27 cellular contexts compared by ENCODE assay signal in the genomic region with DNA sequence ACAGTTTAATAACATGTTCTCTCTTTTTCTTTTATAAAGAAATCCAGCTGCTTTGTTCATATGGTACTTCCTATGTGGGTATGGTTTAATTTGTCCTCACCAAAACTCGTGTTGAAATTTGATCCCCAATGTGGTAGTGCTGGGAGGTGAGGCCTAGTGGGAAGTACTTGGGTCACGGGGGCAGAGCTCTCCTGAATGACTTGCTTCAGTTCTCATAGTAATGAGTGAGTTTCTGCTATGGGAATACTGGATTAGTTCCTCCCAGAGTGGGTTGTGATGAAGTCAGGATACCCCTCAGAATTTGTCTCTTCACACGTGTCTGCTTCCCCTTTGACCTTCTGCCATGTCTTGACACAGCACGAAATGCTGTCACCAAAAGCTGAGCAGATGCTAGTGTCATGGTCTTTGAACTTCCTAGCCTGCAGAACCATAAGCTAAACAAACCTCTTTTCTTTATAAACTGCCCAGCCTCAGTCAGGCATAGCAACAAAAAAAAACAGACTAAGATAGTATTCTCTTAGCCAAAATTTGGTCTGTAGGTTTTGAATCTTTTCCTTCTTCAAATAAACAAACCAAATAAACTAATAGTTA.
A peak's percentile ranks its signal among the peaks of the same experiment; 100 is the strongest.
DNase-seq lines count a peak whose midpoint lies in the region; ATAC-seq, FAIRE-seq and TF ChIP-seq lines count a peak whose summit lies in the region.
"Had no signal": no experiment of that assay in that cellular context is flagged by ENCODE, and none has a peak within 500 bp of the region (broad histone marks: within the 10 kb centered on the region; RNA-seq: fewer than 3 reads in every experiment).

No MANE protein-coding gene starts in this region.

- intact Hi-C loops in kidney (cut with DNase I) = no loop called here

- H3K9me3 ChIP-seq in neuronal stem cell (replicated peaks in 1 of 2; ENCODE audit: control insufficient read depth in 2 of 2, insufficient read depth in 1 of 2, low read depth in 1 of 2, low read length in 2 of 2) (no peaks in the 10 kb centered on the region), kidney (ENCODE audit: control insufficient read depth in 1 of 2, low read length in 2 of 2) (no peaks in the 10 kb centered on the region)
- H3K9me3 ChIP-seq: pancreas, upper lobe of right lung had no signal

- no peak overlapping the region for H2AK5ac ChIP-seq in neuronal stem cell (ENCODE audit: low read depth, low read length)

- H3K9ac ChIP-seq in neuronal stem cell (ENCODE audit: low read depth, low read length, poor library complexity) (no peak overlapping the region), kidney (ENCODE audit: low read length in 2 of 2) (no peak overlapping the region)

- H3K36me3 ChIP-seq in neuronal stem cell (replicated peaks in 1 of 2; ENCODE audit: control insufficient read depth in 2 of 2, insufficient read depth in 2 of 2, low read length in 2 of 2) (no peaks in the 10 kb centered on the region), kidney (ENCODE audit: control insufficient read depth in 1 of 2, insufficient read depth in 2 of 2, low read length in 2 of 2) (no peaks in the 10 kb centered on the region)
- H3K36me3 ChIP-seq: pancreas, upper lobe of right lung had no signal

- H2BK12ac ChIP-seq in neuronal stem cell (ENCODE audit: low read length) = no peak overlapping the region

- H4K91ac ChIP-seq in neuronal stem cell (ENCODE audit: low read depth, low read length, poor library complexity) = no peak overlapping the region

- no peak overlapping the region for H2BK15ac ChIP-seq in neuronal stem cell (ENCODE audit: low read length)

- H3K4me3 Mint-ChIP-seq in WTC11 = peak overlapping the region; percentile 36
- H3K4me3 Mint-ChIP-seq: activated CD4-positive, alpha-beta T cell treated with anti-CD3 and anti-CD28 coated beads, Interleukin-2, amount 10 ng/mL, durations not matched to agents 24 days and 14 days; brain; CD8-positive, alpha-beta T cell; naive thymus-derived CD8-positive, alpha-beta T cell had no signal

- H3K4me1 Mint-ChIP-seq in WTC11 = peaks cover 50% of the 10 kb centered on the region
- H3K4me1 Mint-ChIP-seq: activated CD4-positive, alpha-beta T cell treated with anti-CD3 and anti-CD28 coated beads, Interleukin-2, amount 10 ng/mL, durations not matched to agents 24 days and 14 days; naive thymus-derived CD8-positive, alpha-beta T cell had no signal

- no peaks in the 10 kb centered on the region for H3K27me3 Mint-ChIP-seq in WTC11 (ENCODE audit: low read depth)
- H3K27me3 Mint-ChIP-seq: activated CD4-positive, alpha-beta T cell treated with anti-CD3 and anti-CD28 coated beads, Interleukin-2, amount 10 ng/mL, durations not matched to agents 24 days and 14 days had no signal

- peak overlapping the region; percentile 95 for H3K27ac Mint-ChIP-seq in WTC11
- H3K27ac Mint-ChIP-seq: activated CD4-positive, alpha-beta T cell treated with anti-CD3 and anti-CD28 coated beads, Interleukin-2, amount 10 ng/mL, durations not matched to agents 24 days and 14 days; CD8-positive, alpha-beta T cell; naive thymus-derived CD8-positive, alpha-beta T cell had no signal

- TF ChIP-seq CTCF in WTC11 (IDR thresholded peaks at IDR 0.05) (no peak), kidney (IDR thresholded peaks at IDR 0.05; ENCODE audit: borderline replicate concordance, extremely low read depth, insufficient read depth) (no peak)

- peak overlapping the region; percentile 85 for H3K18ac ChIP-seq in neuronal stem cell (ENCODE audit: low read length)

- POLR2A ChIA-PET in WTC11 (lab: Charles Lee) = interaction anchor here (0.6 to 1.9 kb wide), 3 partner anchors 9 to 88 kb away, joined by 3 to 7 read pairs (median 5); a partner anchor contains a TSS

- H2AFZ ChIP-seq in neuronal stem cell (ENCODE audit: low read length) = no peak overlapping the region

- WGBS in neuronal stem cell (ENCODE audit: extremely low coverage in 2 of 2, insufficient read length in 2 of 2, insufficient replicate concordance in 1 of 2), 2 donors = no CpG with 5 or more reads among the region's 4 CpGs

- H2BK120ac ChIP-seq in neuronal stem cell (ENCODE audit: low read depth, low read length) = no peak overlapping the region

- peaks cover 28% of the 10 kb centered on the region for H3K36me3 Mint-ChIP-seq in WTC11
- H3K36me3 Mint-ChIP-seq: brain; CD8-positive, alpha-beta T cell; naive thymus-derived CD8-positive, alpha-beta T cell had no signal

- FAIRE-seq in kidney (lab: Jason Lieb, UNC) = no peak
- FAIRE-seq: A204.1, GM12891, pancreas had no signal

- H4K8ac ChIP-seq in neuronal stem cell (ENCODE audit: low read depth, low read length) = no peak overlapping the region

- ATAC-seq in WTC11 (peak; percentile 98), HG02798 (IDR thresholded peaks at IDR 0.05; ENCODE audit: poor library complexity, unreplicated experiment) (no peak)
- ATAC-seq: CD8-positive, alpha-beta T cell; left colon; naive thymus-derived CD8-positive, alpha-beta T cell; pancreas; upper lobe of right lung had no signal

- H2BK5ac ChIP-seq in neuronal stem cell (ENCODE audit: low read length) = no peak overlapping the region

- peaks cover 2 to 13% of the 10 kb centered on the region in 2 donors for H3K4me1 ChIP-seq in neuronal stem cell (ENCODE audit: control insufficient read depth in 2 of 2, insufficient read depth in 1 of 2, low read depth in 1 of 2, low read length in 2 of 2)
- no peaks in the 10 kb centered on the region for H3K4me1 ChIP-seq in kidney (ENCODE audit: control insufficient read depth in 1 of 2, insufficient read depth in 1 of 2, low read depth in 1 of 2, low read length in 2 of 2)
- H3K4me1 ChIP-seq: pancreas, upper lobe of right lung had no signal

- no peaks in the 10 kb centered on the region for H3K79me1 ChIP-seq in neuronal stem cell (ENCODE audit: low read depth, low read length)

- H3K9me3 Mint-ChIP-seq in WTC11 = no peaks in the 10 kb centered on the region
- H3K9me3 Mint-ChIP-seq: activated CD4-positive, alpha-beta T cell treated with anti-CD3 and anti-CD28 coated beads, Interleukin-2, amount 10 ng/mL, durations not matched to agents 24 days and 14 days had no signal

- peaks cover 0 to 49% (median 0%) of the 10 kb centered on the region in 3 experiments for H3K27me3 ChIP-seq in neuronal stem cell (ENCODE audit: control insufficient read depth in 3 of 3, insufficient read depth in 3 of 3, low read depth in 1 of 3, low read length in 3 of 3)
- H3K27me3 ChIP-seq: pancreas, upper lobe of right lung had no signal

- H3K4me3 ChIP-seq in neuronal stem cell (ENCODE audit: low read length in 2 of 2) (no peak overlapping the region), kidney (ENCODE audit: low read length in 2 of 2) (no peak overlapping the region)
- H3K4me3 ChIP-seq: pancreas, upper lobe of right lung had no signal

- H3K27ac ChIP-seq in neuronal stem cell (replicated peaks; ENCODE audit: low read length) (peak overlapping the region; percentile 44), kidney (ENCODE audit: low read depth in 2 of 2, low read length in 2 of 2) (no peak overlapping the region)
- H3K27ac ChIP-seq: pancreas, upper lobe of right lung had no signal

- H3K23ac ChIP-seq in neuronal stem cell (ENCODE audit: low read depth, low read length, poor library complexity) = no peak overlapping the region

- H3K14ac ChIP-seq in neuronal stem cell (ENCODE audit: low read length) = no peak overlapping the region

- CTCF ChIA-PET in WTC11 (lab: Charles Lee) = interaction anchor here (0.7 to 2.2 kb wide), 2 partner anchors 87 to 89 kb away, joined by 4 to 7 read pairs; a partner anchor contains a TSS

- H3K4me2 ChIP-seq in neuronal stem cell (ENCODE audit: insufficient read depth, low read length, poor library complexity, severe bottlenecking) = no peak overlapping the region

- DNase-seq in NCI-H446 treated with DMSO at 0.1 percent for 48 hours (lab: John Stamatoyannopoulos, UW) = peak; percentile 23
- no peak for DNase-seq in NCI-H446 (lab: John Stamatoyannopoulos, UW)
- DNase-seq in LHCN-M2 (ENCODE audit: low read depth) = peak; percentile 3
- DNase-seq in WTC11 (ENCODE audit: low spot score) = no peak
- DNase-seq in neuronal stem cell (ENCODE audit: low spot score) = peak; percentile 4
- no peak for DNase-seq in kidney
- no peak for DNase-seq in NCI-H187 (lab: John Stamatoyannopoulos, UW)
- DNase-seq: activated CD4-positive, alpha-beta T cell treated with anti-CD3 and anti-CD28 coated beads, Interleukin-2, amount 10 ng/mL, durations not matched to agents 24 days and 14 days; activated naive CD4-positive, alpha-beta T cell; activated T-cell treated with anti-CD3 and anti-CD28 coated beads, Interleukin-2, amount 50 U/mL, for 48 hours; AML-193; CD8-positive, alpha-beta T cell; DMS79 treated with DMSO at 0.1 percent for 48 hours; H7; head of caudate nucleus; left colon; MM.1S; naive thymus-derived CD8-positive, alpha-beta T cell; NCI-H1436; pancreas; substantia nigra; T-helper 2 cell; upper lobe of right lung had no signal

- no peak overlapping the region for H3K4ac ChIP-seq in neuronal stem cell (ENCODE audit: low read length)

TF ChIP-seq in WTC11, 78 proteins besides CTCF, POLR2A, EP300 and RAD21:
- TF ChIP-seq, protein P1, sequence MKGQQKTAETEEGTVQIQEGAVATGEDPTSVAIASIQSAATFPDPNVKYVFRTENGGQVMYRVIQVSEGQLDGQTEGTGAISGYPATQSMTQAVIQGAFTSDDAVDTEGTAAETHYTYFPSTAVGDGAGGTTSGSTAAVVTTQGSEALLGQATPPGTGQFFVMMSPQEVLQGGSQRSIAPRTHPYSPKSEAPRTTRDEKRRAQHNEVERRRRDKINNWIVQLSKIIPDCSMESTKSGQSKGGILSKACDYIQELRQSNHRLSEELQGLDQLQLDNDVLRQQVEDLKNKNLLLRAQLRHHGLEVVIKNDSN (CRISPR knock-in tag; IDR thresholded peaks at IDR 0.05) = peak; percentile 70
- TF ChIP-seq, protein P2, sequence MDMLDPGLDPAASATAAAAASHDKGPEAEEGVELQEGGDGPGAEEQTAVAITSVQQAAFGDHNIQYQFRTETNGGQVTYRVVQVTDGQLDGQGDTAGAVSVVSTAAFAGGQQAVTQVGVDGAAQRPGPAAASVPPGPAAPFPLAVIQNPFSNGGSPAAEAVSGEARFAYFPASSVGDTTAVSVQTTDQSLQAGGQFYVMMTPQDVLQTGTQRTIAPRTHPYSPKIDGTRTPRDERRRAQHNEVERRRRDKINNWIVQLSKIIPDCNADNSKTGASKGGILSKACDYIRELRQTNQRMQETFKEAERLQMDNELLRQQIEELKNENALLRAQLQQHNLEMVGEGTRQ (CRISPR knock-in tag; IDR thresholded peaks at IDR 0.05) = peak; percentile 66
- no peak for TF ChIP-seq ZNF219 (CRISPR knock-in tag; IDR thresholded peaks at IDR 0.05; ENCODE audit: borderline replicate concordance)
TF ChIP-seq in WTC11: peak in this region for 2.

Comparison
In these comparisons a context has a peak if more than half of its experiments do, and no peak if none do; other contexts are left out.
1. DNase-seq: peak in NCI-H446 treated with DMSO at 0.1 percent for 48 hours (single experiment), LHCN-M2 (single experiment) and neuronal stem cell (single experiment); none in NCI-H446 (0 of 2), WTC11 (single experiment), kidney (single experiment) and NCI-H187 (0 of 2).